Comparison of ENCODE assay signal across 1 cellular context in genomic region chr12:50929831-50930230, GRCh38.
TF ChIP-seq lines count a peak whose summit lies in the region.

No MANE protein-coding gene starts in this region.

TF ChIP-seq in H1, 55 proteins besides CTCF, POLR2A, EP300 and RAD21:
- TF ChIP-seq TAF7 (optimal IDR thresholded peaks at IDR 0.05; ENCODE audit: borderline replicate concordance, low read depth, low read length) (no peak), BRCA1 (IDR thresholded peaks at IDR 0.05; ENCODE audit: low read depth, low read length) (no peak), E2F6 (IDR thresholded peaks at IDR 0.05) (peak; percentile 22; the same call in 1 of the 2 replicates), TEAD4 (IDR thresholded peaks at IDR 0.05; ENCODE audit: low read depth, low read length) (no peak)
